In the genomic region with DNA sequence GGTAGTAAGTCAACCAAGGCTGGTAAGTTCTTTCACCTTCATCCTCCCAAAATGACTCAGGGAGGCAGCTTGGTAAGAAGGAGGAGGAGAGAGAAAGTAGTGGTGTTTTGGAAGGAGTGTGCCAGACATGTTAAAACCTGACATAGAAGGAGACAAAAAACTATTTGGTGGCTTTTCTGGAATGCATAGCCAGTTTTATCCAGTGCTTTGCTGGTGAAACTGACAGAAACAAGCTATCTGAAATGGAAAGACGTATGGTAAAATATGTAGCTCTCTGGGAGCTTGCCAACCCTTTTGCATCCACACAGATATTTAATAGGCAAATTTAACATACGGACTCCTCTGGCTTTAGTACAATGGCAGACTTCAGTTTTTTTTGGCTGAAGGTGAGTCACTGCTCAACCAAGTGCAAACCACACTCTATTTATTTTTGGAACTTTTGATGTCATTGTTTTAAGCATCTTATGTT, we compare ENCODE assay signal across 8 cellular contexts. TPM values are rescaled to one million over a fixed set of nuclear protein-coding genes. Genes with fewer than 3 reads are reported as not detected.
DNase-seq lines count a peak whose midpoint lies in the region; ATAC-seq, FAIRE-seq and TF ChIP-seq lines count a peak whose summit lies in the region.

No MANE protein-coding gene starts in this region.

- H3K36me3 Mint-ChIP-seq in T-cell = peaks cover 80% of the 10 kb centered on the region

- H4K20me1 ChIP-seq in keratinocyte (ENCODE audit: control insufficient read depth, extremely low read depth, insufficient read depth, low read length) = no peaks in the 10 kb centered on the region

- H3K4me1 Mint-ChIP-seq in T-cell = peaks cover 28 to 43% (median 40%) of the 10 kb centered on the region in 3 donors

- H3K27me3 ChIP-seq in keratinocyte (ENCODE audit: control insufficient read depth, extremely low read depth, insufficient read depth, low read length) = no peaks in the 10 kb centered on the region

- H3K9ac ChIP-seq in keratinocyte (ENCODE audit: control insufficient read depth, extremely low read depth, insufficient read depth, low read length) = no peak overlapping the region

- peak; percentile 84 for FAIRE-seq in keratinocyte (lab: Jason Lieb, UNC)

- no peak overlapping the region for H3K4me3 Mint-ChIP-seq in T-cell

- POLR2A ChIA-PET in T-cell (lab: Charles Lee) = no interaction called here

- CTCF ChIA-PET in T-cell (lab: Charles Lee) = interaction anchor here in 1 of 2 donors (1.1 to 1.5 kb wide), 3 partner anchors 13 to 35 kb away, joined by 4 to 6 read pairs (median 4); no protein-coding TSS in a partner anchor

- no peaks in the 10 kb centered on the region for H3K27me3 Mint-ChIP-seq in T-cell

- peak overlapping the region; percentile 54 for H3K4me2 ChIP-seq in keratinocyte (ENCODE audit: control insufficient read depth, extremely low read depth, insufficient read depth, low read depth, low read length)

- H3K9me1 ChIP-seq in keratinocyte (ENCODE audit: control insufficient read depth, extremely low read depth, insufficient read depth, low read length) = no peaks in the 10 kb centered on the region

- peak overlapping the region; percentile 86 to 91 for H3K27ac Mint-ChIP-seq in T-cell

- H2AFZ ChIP-seq in keratinocyte (ENCODE audit: control insufficient read depth, low read length) = no peak overlapping the region

- H3K9me3 ChIP-seq in keratinocyte (ENCODE audit: control insufficient read depth, low read depth, low read length) = no peaks in the 10 kb centered on the region

- ATAC-seq in GM19023 (IDR thresholded peaks at IDR 0.05; ENCODE audit: unreplicated experiment) = peak; percentile 63
- peak; percentile 56 for ATAC-seq in HG03097 (IDR thresholded peaks at IDR 0.05; ENCODE audit: low FRiP score, unreplicated experiment)
- ATAC-seq in T-cell (replicated peaks in 1 of 4) = peak; percentile 52 to 88 (median 78)

- no peak overlapping the region for H3K4me3 ChIP-seq in AG10803 (ENCODE audit: low read length)
- H3K4me3 ChIP-seq in keratinocyte (ENCODE audit: control insufficient read depth in 2 of 3, extremely low read depth in 1 of 3, insufficient read depth in 2 of 3, low read depth in 1 of 3, low read length in 3 of 3) = no peak overlapping the region

- no peaks in the 10 kb centered on the region for H3K9me3 Mint-ChIP-seq in T-cell

- DNase-seq in AG10803 (ENCODE audit: low read depth) (peak; percentile 80), T-cell (no peak), keratinocyte (ENCODE audit: low read depth, low spot score) (peak; percentile 57), NCI-H69 (lab: John Stamatoyannopoulos, UW) (no peak), OCI-M1 (lab: John Stamatoyannopoulos, UW) (no peak), NCI-H345 (lab: John Stamatoyannopoulos, UW) (no peak)

- no peaks in the 10 kb centered on the region for H3K79me2 ChIP-seq in keratinocyte (ENCODE audit: control insufficient read depth, insufficient read depth, low read length)

- peaks cover 19% of the 10 kb centered on the region for H3K4me1 ChIP-seq in keratinocyte (ENCODE audit: control insufficient read depth, extremely low read depth, insufficient read depth, low read length)

- dilution Hi-C loops in keratinocyte (cut with MboI; ENCODE audit: extremely low pct_ligation_motif_present, low sequenced_read_pairs) = no loop called here

- H3K36me3 ChIP-seq in keratinocyte (ENCODE audit: control insufficient read depth in 2 of 2, extremely low read depth in 1 of 2, insufficient read depth in 2 of 2, low read length in 2 of 2) = peaks cover 5 to 13% of the 10 kb centered on the region in 2 experiments

- TF ChIP-seq CTCF in AG10803 (conservative IDR thresholded peaks at IDR 0.05; ENCODE audit: low read length) (no peak), keratinocyte (optimal IDR thresholded peaks at IDR 0.05 in 1 of 3, IDR thresholded peaks at IDR 0.05 in 1 of 3, conservative IDR thresholded peaks at IDR 0.05 in 1 of 3; ENCODE audit: extremely low read depth in 1 of 3, insufficient read depth in 2 of 3, low read length in 3 of 3) (no peak)

- H3K27ac ChIP-seq in keratinocyte (ENCODE audit: control insufficient read depth, insufficient read depth, low read length) = peak overlapping the region; percentile 60

RNA-seq across cellular contexts. Expression of a gene that starts 45.4 kb away (rescaled TPM):
- 10 to 100 TPM; 42.4 to 56.6 (median 50.5) TPM for total RNA-seq in T-cell
- polyA plus RNA-seq in keratinocyte = 21.5 to 42.8 TPM (median 41.2 TPM) in 3 replicates
- polyA plus RNA-seq in keratinocyte (2011; ENCODE audit: low read depth) = 77.9 TPM
- polyA plus RNA-seq in keratinocyte (2011; cell fraction: cytosol; rRNA removed) = 29.5 and 51.8 TPM in 2 replicates
- polyA plus RNA-seq in keratinocyte (2011; cell fraction: nucleus; rRNA removed) = 38.9 and 55.7 TPM in 2 replicates
- 43.9 and 49.5 TPM in 2 replicates for polyA plus RNA-seq in keratinocyte (2012; ENCODE audit: low replicate concordance)
- polyA minus RNA-seq in keratinocyte = 8.9 to 25.5 TPM (median 12.7 TPM) in 3 replicates
- 18.2 TPM for polyA minus RNA-seq in keratinocyte (2011; cell fraction: cytosol; rRNA and poly(A)+ RNA removed)
- polyA minus RNA-seq in keratinocyte (2011; cell fraction: nucleus; rRNA and poly(A)+ RNA removed) = 13.7 and 27.1 TPM in 2 replicates

Comparison
In these comparisons a context has a peak if more than half of its experiments do, and no peak if none do; other contexts are left out.
1. DNase-seq: peak in AG10803 (single experiment) and keratinocyte (single experiment); none in T-cell (0 of 34), NCI-H69 (single experiment), OCI-M1 (single experiment) and NCI-H345 (single experiment).
2. Peak in every context shown above with its lines, with median percentiles within 50 percentile points of each other: ATAC-seq.